In genomic region chr9:93116049-93116961, GRCh38 we compare ENCODE assay signal across 8 cellular contexts. TPM values are rescaled to one million over a fixed set of nuclear protein-coding genes. Genes with fewer than 3 reads are reported as not detected.
DNase-seq lines count a peak whose midpoint lies in the region; ATAC-seq, FAIRE-seq and TF ChIP-seq lines count a peak whose summit lies in the region.

No MANE protein-coding gene starts in this region.

- ATAC-seq in GM18868 (IDR thresholded peaks at IDR 0.05; ENCODE audit: unreplicated experiment) (no peak), GM21390 (IDR thresholded peaks at IDR 0.05; ENCODE audit: unreplicated experiment) (no peak)

- 78 to 79% methylated on average over 17 of the region's 17 CpGs for WGBS in sigmoid colon, 2 donors

- peak in 1 of 4 donors; percentile 6 for TF ChIP-seq EP300 in sigmoid colon (IDR thresholded peaks at IDR 0.05)

- CTCF ChIA-PET in RWPE1 (lab: Yijun Ruan, JAX) = interaction anchor here (0.5 to 0.7 kb wide), 3 partner anchors 38 to 303 kb away, joined by 3 to 7 read pairs (median 6); no protein-coding TSS in a partner anchor

- FAIRE-seq in urothelium cell line (lab: Jason Lieb, UNC) = no peak

- POLR2A ChIA-PET in RWPE1 (lab: Yijun Ruan, JAX; ENCODE audit: low non-redundant PET) = no interaction called here

- DNase-seq in GM04504 (ENCODE audit: low read depth) (peak; percentile 47), RWPE1 (ENCODE audit: low spot score) (peak; percentile 63), left ventricle myocardium inferior (peak; percentile 72), sigmoid colon (peak; percentile 91), urothelium cell line (ENCODE audit: low spot score) (no peak), HUDEP-2 (lab: John Stamatoyannopoulos, UW; ENCODE audit: unreplicated experiment in 76 of 76) (no peak)

- intact Hi-C loops in left ventricle myocardium inferior (cut with micrococcal nuclease) (no loop called here), sigmoid colon (cut with DNase I) (no loop called here)

- H3K4me1 ChIP-seq in left ventricle myocardium inferior = peaks cover 30% of the 10 kb centered on the region
- peaks cover 0 to 24% (median 22%) of the 10 kb centered on the region in 4 donors for H3K4me1 ChIP-seq in sigmoid colon

- TF ChIP-seq CTCF in RWPE1 (conservative IDR thresholded peaks at IDR 0.05; ENCODE audit: low read depth) (no peak), left ventricle myocardium inferior (IDR thresholded peaks at IDR 0.05; ENCODE audit: borderline replicate concordance) (no peak), sigmoid colon (IDR thresholded peaks at IDR 0.05) (no peak)

- H3K27ac ChIP-seq in RWPE1 = peak overlapping the region; percentile 78
- H3K27ac ChIP-seq in left ventricle myocardium inferior (replicated peaks) = peak overlapping the region; percentile 18
- H3K27ac ChIP-seq in sigmoid colon = peak overlapping the region; percentile 20 to 58 (median 43)

- no peak for TF ChIP-seq POLR2A in sigmoid colon (IDR thresholded peaks at IDR 0.05)

- peaks cover 30% of the 10 kb centered on the region for H3K36me3 ChIP-seq in left ventricle myocardium inferior
- peaks cover 7 to 33% (median 22%) of the 10 kb centered on the region in 4 donors for H3K36me3 ChIP-seq in sigmoid colon

- no peaks in the 10 kb centered on the region for H3K9me3 ChIP-seq in left ventricle myocardium inferior (replicated peaks)
- H3K9me3 ChIP-seq in sigmoid colon = no peaks in the 10 kb centered on the region

- H3K4me3 ChIP-seq in left ventricle myocardium inferior (no peak overlapping the region), sigmoid colon (no peak overlapping the region)

- H3K27me3 ChIP-seq in left ventricle myocardium inferior (ENCODE audit: low read depth) (no peaks in the 10 kb centered on the region), sigmoid colon (no peaks in the 10 kb centered on the region)

RNA-seq across cellular contexts. Expression of gene NINJ1, which starts 17.7 kb away (rescaled TPM):
- total RNA-seq in left ventricle myocardium inferior (53.7 TPM), sigmoid colon (100 to 1,000 TPM in 1 of 4 donors, 10 to 100 TPM in 3; 56.5 to 116 (median 69.6) TPM)
- 10 to 100 TPM; 28.9 to 58.7 (median 53.5) TPM for polyA plus RNA-seq in sigmoid colon

RNA-seq across cellular contexts. Expression of gene CARD19, which starts 20.3 kb away (rescaled TPM):
- total RNA-seq in left ventricle myocardium inferior = 35.8 TPM
- 10 to 100 TPM; 51.2 to 88.4 (median 85.0) TPM for total RNA-seq in sigmoid colon
- 10 to 100 TPM; 56.8 to 87.2 (median 66.1) TPM for polyA plus RNA-seq in sigmoid colon

RNA-seq across cellular contexts. Expression of gene SUSD3, which starts 57.8 kb away (rescaled TPM):
- total RNA-seq in left ventricle myocardium inferior (0.60 TPM), sigmoid colon (1 to 10 TPM; 1.9 to 7.2 (median 4.7) TPM)
- 10 to 100 TPM in 1 of 3 donors, under 1 TPM in 1, not detected in 1; 0.92 to 15.2 TPM for polyA plus RNA-seq in sigmoid colon

Comparison
In these comparisons a context has a peak if more than half of its experiments do, and no peak if none do; other contexts are left out.
1. DNase-seq: peak in GM04504 (single experiment), RWPE1 (single experiment), left ventricle myocardium inferior (single experiment) and sigmoid colon (single experiment); none in urothelium cell line (single experiment) and HUDEP-2 (0 of 76).
2. H3K27ac ChIP-seq: peak in every context shown above with its lines; median percentile 78 in RWPE1; 43 in sigmoid colon; 18 in left ventricle myocardium inferior.